In genomic region chr18:63970803-63971191, GRCh38 we compare ENCODE assay signal across 8 cellular contexts. TPM values are rescaled to one million over a fixed set of nuclear protein-coding genes. Genes with fewer than 3 reads are reported as not detected.
DNase-seq lines count a peak whose midpoint lies in the region; ATAC-seq and TF ChIP-seq lines count a peak whose summit lies in the region.

No MANE protein-coding gene starts in this region.

- H3K27me3 ChIP-seq in right lobe of liver (no peaks in the 10 kb centered on the region), thyroid gland (no peaks in the 10 kb centered on the region)

- TF ChIP-seq CTCF in AG09309 (IDR thresholded peaks at IDR 0.05; ENCODE audit: control insufficient read depth, insufficient read depth, low read depth, low read length, missing control alignments) (no peak), right lobe of liver (IDR thresholded peaks at IDR 0.05) (no peak), thyroid gland (IDR thresholded peaks at IDR 0.05) (no peak)

- TF ChIP-seq POLR2A in right lobe of liver (IDR thresholded peaks at IDR 0.05), result no peak
- TF ChIP-seq POLR2A in thyroid gland (IDR thresholded peaks at IDR 0.05), result no peak

- H3K9me3 ChIP-seq in right lobe of liver (no peaks in the 10 kb centered on the region), thyroid gland (no peaks in the 10 kb centered on the region)

- H3K4me1 ChIP-seq in right lobe of liver, result peaks cover 0 to 30% (median 5%) of the 10 kb centered on the region in 4 donors
- peaks cover 0 to 19% of the 10 kb centered on the region in 2 donors for H3K4me1 ChIP-seq in thyroid gland

- 13% methylated on average over 15 of the region's 18 CpGs for WGBS in right lobe of liver (ENCODE audit: insufficient coverage, low coverage, low lambda C conversion rate, missing lambda C conversion rate)
- WGBS in thyroid gland, 2 donors, result 14 to 19% methylated on average over 18 of the region's 18 CpGs

- H3K36me3 ChIP-seq in right lobe of liver (no peaks in the 10 kb centered on the region), thyroid gland (no peaks in the 10 kb centered on the region)

- H3K27ac ChIP-seq in cingulate gyrus (ENCODE audit: low read depth, low read length) (peak overlapping the region; percentile 93), right lobe of liver (peak overlapping the region; percentile 96 to 99 (median 98)), thyroid gland (peak overlapping the region; percentile 94 to 97 (median 96))

- no peak for DNase-seq in AG09309 (ENCODE audit: low read depth)
- DNase-seq in NCI-H748 treated with DMSO at 0.1 percent for 48 hours (lab: John Stamatoyannopoulos, UW), result peak; percentile 81
- DNase-seq in right lobe of liver, result peak in 2 of 3 donors; percentile 46 to 60
- peak; percentile 54 to 64 for DNase-seq in thyroid gland
- DNase-seq in foreskin melanocyte, result no peak

- peak; percentile 1 for ATAC-seq in GM19463 (IDR thresholded peaks at IDR 0.05; ENCODE audit: unreplicated experiment)
- peak; percentile 15 to 33 (median 20) for ATAC-seq in right lobe of liver
- ATAC-seq in GM21576 (IDR thresholded peaks at IDR 0.05; ENCODE audit: unreplicated experiment), result no peak

- peak overlapping the region; percentile 78 for H3K4me3 ChIP-seq in AG09309 (ENCODE audit: control insufficient read depth, low read depth, low read length)
- H3K4me3 ChIP-seq in right lobe of liver, result peak overlapping the region; percentile 68 to 79 (median 79)
- peak overlapping the region; percentile 32 to 69 (median 45) for H3K4me3 ChIP-seq in thyroid gland (replicated peaks in 1 of 3)

- intact Hi-C loops in right lobe of liver (cut with DNase I) (no loop called here), thyroid gland (cut with DNase I) (no loop called here)

RNA-seq across cellular contexts. Expression of gene SERPINB8, which starts 0.9 kb away (rescaled TPM):
- 10 to 100 TPM in 4 of 6 experiments, 1 to 10 TPM in 2; 2.8 to 44.2 (median 16.8) TPM for total RNA-seq in right lobe of liver
- total RNA-seq in thyroid gland, result 1 to 10 TPM; 2.8 to 8.8 (median 5.3) TPM

RNA-seq across cellular contexts. Expression of gene HMSD, which starts 21.7 kb away (rescaled TPM):
- under 1 TPM in 2 of 6 experiments, not detected in 4; 0.27 to 0.37 TPM for total RNA-seq in right lobe of liver
- under 1 TPM in 1 of 4 donors, not detected in 3; 0.34 TPM for total RNA-seq in thyroid gland

Comparison
In these comparisons a context has a peak if more than half of its experiments do, and no peak if none do; other contexts are left out.
1. DNase-seq: peak in NCI-H748 treated with DMSO at 0.1 percent for 48 hours (single experiment), right lobe of liver (2 of 3) and thyroid gland (2 of 2); none in AG09309 (single experiment) and foreskin melanocyte (single experiment).
2. Peak in every context shown above with its lines, with median percentiles within 50 percentile points of each other: H3K4me3 ChIP-seq and H3K27ac ChIP-seq.